11 cellular contexts compared by ENCODE assay signal in genomic region chr5:95281211-95281610, GRCh38. TPM values are rescaled to one million over a fixed set of nuclear protein-coding genes. Genes with fewer than 3 reads are reported as not detected.
DNase-seq lines count a peak whose midpoint lies in the region; ATAC-seq and TF ChIP-seq lines count a peak whose summit lies in the region.
"Had no signal": no experiment of that assay in that cellular context is flagged by ENCODE, and none has a peak within 500 bp of the region (broad histone marks: within the 10 kb centered on the region; RNA-seq: fewer than 3 reads in every experiment).

No MANE protein-coding gene starts in this region.

- no peak overlapping the region for H3K4me3 Mint-ChIP-seq in activated T-helper 17 cell treated with anti-CD3 and anti-CD28 coated beads, Interleukin-2, amount 50 U/mL, for 72 hours

- H3K9me3 Mint-ChIP-seq in activated T-helper 17 cell treated with anti-CD3 and anti-CD28 coated beads, Interleukin-2, amount 50 U/mL, for 72 hours = no peaks in the 10 kb centered on the region

- H3K27ac Mint-ChIP-seq in activated T-helper 17 cell treated with anti-CD3 and anti-CD28 coated beads, Interleukin-2, amount 50 U/mL, for 72 hours = no peak overlapping the region

- peaks cover 49% of the 10 kb centered on the region for H3K27me3 Mint-ChIP-seq in activated T-helper 17 cell treated with anti-CD3 and anti-CD28 coated beads, Interleukin-2, amount 50 U/mL, for 72 hours

- no peak overlapping the region for H3K4me3 ChIP-seq in choroid plexus epithelial cell (ENCODE audit: low read depth, low read length)
- H3K4me3 ChIP-seq: hepatocyte, prostate gland had no signal

- DNase-seq in G401 (ENCODE audit: low spot score) (peak; percentile 90), LHCN-M2 (ENCODE audit: low read depth) (peak; percentile 35), choroid plexus epithelial cell (ENCODE audit: low read depth) (peak; percentile 30), non-pigmented ciliary epithelial cell (ENCODE audit: low read depth) (peak; percentile 15), GM13976 (ENCODE audit: low spot score) (no peak), left lobe of liver (ENCODE audit: low spot score) (no peak)
- DNase-seq: NCI-H748 treated with DMSO at 0.1 percent for 48 hours; stimulated activated CD4-positive, alpha-beta T cell treated with anti-CD3 and anti-CD28 coated beads, Interleukin-4, amount 100 ng/mL, for 4 hours had no signal

- in situ Hi-C loops in G401 (cut with HindIII; ENCODE audit: low sequenced_read_pairs) (no loop called here), GM13976 (cut with MboI; ENCODE audit: low sequenced_read_pairs, unreplicated experiment) (no loop called here)

- no peak for TF ChIP-seq CTCF in choroid plexus epithelial cell (conservative IDR thresholded peaks at IDR 0.05; ENCODE audit: low read depth, low read length)
- TF ChIP-seq CTCF in GM13976 (IDR thresholded peaks at IDR 0.05; ENCODE audit: borderline replicate concordance, control extremely low read depth, extremely low read depth, insufficient read depth, missing control alignments) = no peak

- no peak for ATAC-seq in activated T-helper 17 cell treated with anti-CD3 and anti-CD28 coated beads, Interleukin-2, amount 50 U/mL, for 72 hours (replicated peaks)
- ATAC-seq in left lobe of liver = no peak

- H3K36me3 Mint-ChIP-seq in activated T-helper 17 cell treated with anti-CD3 and anti-CD28 coated beads, Interleukin-2, amount 50 U/mL, for 72 hours (ENCODE audit: low read depth) = no peaks in the 10 kb centered on the region

- H3K4me1 Mint-ChIP-seq in activated T-helper 17 cell treated with anti-CD3 and anti-CD28 coated beads, Interleukin-2, amount 50 U/mL, for 72 hours = no peaks in the 10 kb centered on the region

RNA-seq across cellular contexts. Expression of gene MCTP1, which starts 3.7 kb away (rescaled TPM):
- not detected in 2 replicates for total RNA-seq in G401 (2014; rRNA removed; shearing (Covaris generic))
- total RNA-seq in LHCN-M2 (2014; rRNA removed) (16.4 and 16.6 TPM in 2 replicates), left lobe of liver (1.3 TPM)
- polyA plus RNA-seq in LHCN-M2 (2012) = 4.0 TPM
- not detected for total RNA-seq in activated T-helper 17 cell treated with anti-CD3 and anti-CD28 coated beads, Interleukin-2, amount 50 U/mL, for 72 hours

Comparison
In these comparisons a context has a peak if more than half of its experiments do, and no peak if none do; other contexts are left out.
1. DNase-seq: peak in G401 (single experiment), LHCN-M2 (single experiment), choroid plexus epithelial cell (single experiment) and non-pigmented ciliary epithelial cell (single experiment); none in GM13976 (single experiment) and left lobe of liver (single experiment).